14 cellular contexts compared by ENCODE assay signal in genomic region chr9:33851301-33851700, GRCh38. TPM values are rescaled to one million over a fixed set of nuclear protein-coding genes. Genes with fewer than 3 reads are reported as not detected.
A peak's percentile ranks its signal among the peaks of the same experiment; 100 is the strongest.
DNase-seq lines count a peak whose midpoint lies in the region; ATAC-seq and TF ChIP-seq lines count a peak whose summit lies in the region.
"Had no signal": no experiment of that assay in that cellular context is flagged by ENCODE, and none has a peak within 500 bp of the region (broad histone marks: within the 10 kb centered on the region; RNA-seq: fewer than 3 reads in every experiment).

No MANE protein-coding gene starts in this region.

- POLR2A ChIA-PET in activated CD4-positive, alpha-beta memory T cell treated with anti-CD3 and anti-CD28 coated beads, Interleukin-2, amount 10 ng/mL, durations not matched to agents 7 days and 5 days (lab: Charles Lee): no interaction called here

- H3K9me3 ChIP-seq in OCI-LY1 (ENCODE audit: low read length): no peaks in the 10 kb centered on the region

- peaks cover 2% of the 10 kb centered on the region; the same call in 1 of the 2 replicates for H4K20me1 ChIP-seq in OCI-LY1 (ENCODE audit: insufficient read depth, low read length)

- TF ChIP-seq CTCF in OCI-LY1 (IDR thresholded peaks at IDR 0.05; ENCODE audit: low read length): no peak
- no peak for TF ChIP-seq CTCF in fibroblast of mammary gland (conservative IDR thresholded peaks at IDR 0.05; ENCODE audit: control insufficient read depth, insufficient read depth, low read depth, low read length)

- H3K27ac Mint-ChIP-seq in activated CD4-positive, alpha-beta memory T cell treated with anti-CD3 and anti-CD28 coated beads, Interleukin-2, amount 10 ng/mL, durations not matched to agents 7 days and 5 days: no peak overlapping the region

- no peak overlapping the region for H3K4me3 ChIP-seq in OCI-LY1 (ENCODE audit: low read depth, low read length, poor library complexity, severe bottlenecking)
- no peak overlapping the region for H3K4me3 ChIP-seq in fibroblast of mammary gland (ENCODE audit: control insufficient read depth, low read depth, low read length)

- H3K9me3 Mint-ChIP-seq in activated CD4-positive, alpha-beta memory T cell treated with anti-CD3 and anti-CD28 coated beads, Interleukin-2, amount 10 ng/mL, durations not matched to agents 7 days and 5 days: no peaks in the 10 kb centered on the region

- H3K9me2 ChIP-seq in OCI-LY1 (ENCODE audit: low read depth, low read length): no peaks in the 10 kb centered on the region

- no peaks in the 10 kb centered on the region for H3K27me3 Mint-ChIP-seq in activated CD4-positive, alpha-beta memory T cell treated with anti-CD3 and anti-CD28 coated beads, Interleukin-2, amount 10 ng/mL, durations not matched to agents 7 days and 5 days

- peaks cover 21% of the 10 kb centered on the region for H3K4me1 Mint-ChIP-seq in activated CD4-positive, alpha-beta memory T cell treated with anti-CD3 and anti-CD28 coated beads, Interleukin-2, amount 10 ng/mL, durations not matched to agents 7 days and 5 days

- H3K36me3 Mint-ChIP-seq in activated CD4-positive, alpha-beta memory T cell treated with anti-CD3 and anti-CD28 coated beads, Interleukin-2, amount 10 ng/mL, durations not matched to agents 7 days and 5 days (ENCODE audit: low read depth): peaks cover 4% of the 10 kb centered on the region

- no peak overlapping the region for H3K4me2 ChIP-seq in OCI-LY1 (ENCODE audit: low read length)

- H3K79me2 ChIP-seq in OCI-LY1 (ENCODE audit: insufficient read depth, low read length): peaks cover 98% of the 10 kb centered on the region

- H3K27me3 ChIP-seq in OCI-LY1 (ENCODE audit: insufficient read depth, low read length): no peaks in the 10 kb centered on the region
- H3K27me3 ChIP-seq: foreskin keratinocyte had no signal

- H3K27ac ChIP-seq in OCI-LY1 (ENCODE audit: low read depth, low read length, poor library complexity, severe bottlenecking): peak overlapping the region; percentile 76
- H3K27ac ChIP-seq: foreskin keratinocyte had no signal

- DNase-seq in EH (ENCODE audit: low read depth): peak; percentile 40
- DNase-seq in fibroblast of mammary gland (ENCODE audit: low read depth): peak; percentile 39
- DNase-seq in renal cortical epithelial cell (ENCODE audit: low read depth): peak; percentile 38
- DNase-seq in activated CD4-positive, alpha-beta memory T cell treated with anti-CD3 and anti-CD28 coated beads, Interleukin-2, amount 10 ng/mL, durations not matched to agents 7 days and 5 days: no peak
- DNase-seq: activated CD8-positive, alpha-beta memory T cell treated with anti-CD3 and anti-CD28 coated beads, Interleukin-2, amount 50 U/mL, for 48 hours; foreskin keratinocyte; islet precursor cell; NCI-H146; NCI-H510A treated with DMSO at 0.1 percent for 48 hours; SHP77; small intestine had no signal

- 0 out of 2 replicates have a peak, but pooled peaks cover 3% of the 10 kb centered on the region for H3F3A ChIP-seq in OCI-LY1 (ENCODE audit: insufficient read depth, low read length)

- no peak overlapping the region for H2AFZ ChIP-seq in OCI-LY1 (ENCODE audit: low read length)

- peaks cover 11% of the 10 kb centered on the region; the same call in 1 of the 2 replicates for H3K36me3 ChIP-seq in OCI-LY1 (ENCODE audit: insufficient read depth, low read length)

- H3K4me3 Mint-ChIP-seq in activated CD4-positive, alpha-beta memory T cell treated with anti-CD3 and anti-CD28 coated beads, Interleukin-2, amount 10 ng/mL, durations not matched to agents 7 days and 5 days: no peak overlapping the region

- no peak for ATAC-seq in GM19035 (IDR thresholded peaks at IDR 0.05; ENCODE audit: unreplicated experiment)
- no peak for ATAC-seq in HG02852 (IDR thresholded peaks at IDR 0.05; ENCODE audit: unreplicated experiment)
- ATAC-seq: foreskin keratinocyte had no signal

- H3K9ac ChIP-seq in OCI-LY1 (ENCODE audit: low read length): no peak overlapping the region

- peaks cover 90% of the 10 kb centered on the region for H3K4me1 ChIP-seq in OCI-LY1 (ENCODE audit: insufficient read depth, low read length, severe bottlenecking)

- CTCF ChIA-PET in activated CD4-positive, alpha-beta memory T cell treated with anti-CD3 and anti-CD28 coated beads, Interleukin-2, amount 10 ng/mL, durations not matched to agents 7 days and 5 days (lab: Charles Lee): interaction anchor here (2.5 to 3.2 kb wide), 2 partner anchors 37 to 38 kb away, joined by 19 to 43 read pairs; partner anchors contain the start of gene UBE2R2

RNA-seq across cellular contexts. Expression of gene UBE2R2, which starts 34.3 kb away (rescaled TPM):
- total RNA-seq in renal cortical epithelial cell: 13.7 and 39.7 TPM in 2 replicates
- 10 to 100 TPM; 35.8 to 37.7 TPM for total RNA-seq in activated CD4-positive, alpha-beta memory T cell treated with anti-CD3 and anti-CD28 coated beads, Interleukin-2, amount 10 ng/mL, durations not matched to agents 7 days and 5 days

RNA-seq across cellular contexts. Expression of gene PRSS3, which starts 55.9 kb away (rescaled TPM):
- 0.45 and 1.6 TPM in 2 replicates for total RNA-seq in renal cortical epithelial cell
- not detected for total RNA-seq in activated CD4-positive, alpha-beta memory T cell treated with anti-CD3 and anti-CD28 coated beads, Interleukin-2, amount 10 ng/mL, durations not matched to agents 7 days and 5 days
